Comparison of ENCODE assay signal across 9 cellular contexts in genomic region chr11:123431619-123432018, GRCh38. TPM values are rescaled to one million over a fixed set of nuclear protein-coding genes. Genes with fewer than 3 reads are reported as not detected.
DNase-seq lines count a peak whose midpoint lies in the region; TF ChIP-seq lines count a peak whose summit lies in the region.
"Had no signal": no experiment of that assay in that cellular context is flagged by ENCODE, and none has a peak within 500 bp of the region (broad histone marks: within the 10 kb centered on the region; RNA-seq: fewer than 3 reads in every experiment).

No MANE protein-coding gene starts in this region.

- DNase-seq in AG04450 (ENCODE audit: low read depth, low spot score): no peak
- DNase-seq in GM23248: peak; percentile 21
- DNase-seq in activated T-helper 2 cell treated with anti-CD3 and anti-CD28 coated beads, Interferon-gamma antibody, Interleukin-2, Interleukin-4, amounts not matched to agents 10 μg/mL and 5 μg/mL and 100 μg/mL, durations not matched to agents 14 hours and 24 hours and 36 hours (ENCODE audit: low spot score): no peak
- DNase-seq in medulla oblongata (ENCODE audit: extremely low spot score): peak; percentile 20
- no peak for DNase-seq in iPS-NIHi11 (ENCODE audit: low spot score)
- DNase-seq in pons (ENCODE audit: low spot score): no peak
- no peak for DNase-seq in Kasumi-1 (lab: John Stamatoyannopoulos, UW)
- DNase-seq in occipital lobe (lab: John Stamatoyannopoulos, UW): no peak

- WGBS in GM23248 (ENCODE audit: low coverage in 1 of 2, low lambda C conversion rate in 2 of 2, missing lambda C conversion rate in 2 of 2), 2 experiments: 55 to 59% methylated on average over 7 of the region's 7 CpGs

- H3K4me1 ChIP-seq in GM23248 (ENCODE audit: insufficient read depth): peaks cover 25% of the 10 kb centered on the region

- H3K27ac ChIP-seq in AG04450 (ENCODE audit: low read depth, low read length) (no peak overlapping the region), GM23248 (peak overlapping the region; percentile 95; the same call in 1 of the 2 replicates)

- in situ Hi-C loops in GM23248 (cut with MboI): no loop called here

- H3K36me3 Mint-ChIP-seq in activated T-helper 2 cell treated with anti-CD3 and anti-CD28 coated beads, Interferon-gamma antibody, Interleukin-2, Interleukin-4, amounts not matched to agents 10 μg/mL and 5 μg/mL and 100 μg/mL, durations not matched to agents 14 hours and 24 hours and 36 hours (ENCODE audit: low read depth): peaks cover 71% of the 10 kb centered on the region

- H3K36me3 ChIP-seq in GM23248 (ENCODE audit: low read depth): no peaks in the 10 kb centered on the region

- TF ChIP-seq CTCF in AG04450 (IDR thresholded peaks at IDR 0.05; ENCODE audit: low read depth, low read length): no peak

- H3K9me3 ChIP-seq in AG04450 (ENCODE audit: control insufficient read depth, insufficient read depth, low read length) (peaks cover 3% of the 10 kb centered on the region; the same call in 1 of the 2 replicates), GM23248 (ENCODE audit: low read depth) (no peaks in the 10 kb centered on the region)

- H3K4me3 Mint-ChIP-seq in activated T-helper 2 cell treated with anti-CD3 and anti-CD28 coated beads, Interferon-gamma antibody, Interleukin-2, Interleukin-4, amounts not matched to agents 10 μg/mL and 5 μg/mL and 100 μg/mL, durations not matched to agents 14 hours and 24 hours and 36 hours (ENCODE audit: low read depth): peak overlapping the region; percentile 91

- peak overlapping the region; percentile 81 for H2AFZ ChIP-seq in GM23248

- peaks cover 18% of the 10 kb centered on the region for H3F3A ChIP-seq in GM23248 (ENCODE audit: insufficient read depth)

- H3K27me3 ChIP-seq in AG04450 (ENCODE audit: control insufficient read depth, insufficient read depth, low read length) (no peaks in the 10 kb centered on the region), GM23248 (replicated peaks; ENCODE audit: insufficient read depth) (no peaks in the 10 kb centered on the region)

- peaks cover 45% of the 10 kb centered on the region for H3K4me1 Mint-ChIP-seq in activated T-helper 2 cell treated with anti-CD3 and anti-CD28 coated beads, Interferon-gamma antibody, Interleukin-2, Interleukin-4, amounts not matched to agents 10 μg/mL and 5 μg/mL and 100 μg/mL, durations not matched to agents 14 hours and 24 hours and 36 hours (ENCODE audit: low read depth)

- peak overlapping the region; percentile 83 for H3K9ac ChIP-seq in GM23248

- CTCF ChIA-PET in AG04450 (lab: Charles Lee): interaction anchor here (0.9 to 2.6 kb wide), 2 partner anchors 25 to 47 kb away, joined by 4 to 10 read pairs; no protein-coding TSS in a partner anchor

- no peaks in the 10 kb centered on the region for H3K9me2 ChIP-seq in GM23248 (ENCODE audit: insufficient read depth)

- POLR2A ChIA-PET in AG04450 (lab: Yijun Ruan, JAX): no interaction called here

- H3K4me3 ChIP-seq in AG04450 (ENCODE audit: low read depth, low read length) (peak overlapping the region; percentile 78), GM23248 (peak overlapping the region; percentile 81)
- H3K4me3 ChIP-seq: lung had no signal

- H3K9me3 Mint-ChIP-seq in activated T-helper 2 cell treated with anti-CD3 and anti-CD28 coated beads, Interferon-gamma antibody, Interleukin-2, Interleukin-4, amounts not matched to agents 10 μg/mL and 5 μg/mL and 100 μg/mL, durations not matched to agents 14 hours and 24 hours and 36 hours: peaks cover 4% of the 10 kb centered on the region

- H4K20me1 ChIP-seq in GM23248 (ENCODE audit: insufficient read depth): no peaks in the 10 kb centered on the region

- H3K79me2 ChIP-seq in GM23248 (ENCODE audit: insufficient read depth): peaks cover 56% of the 10 kb centered on the region

- intact Hi-C loops in activated T-helper 2 cell treated with anti-CD3 and anti-CD28 coated beads, Interferon-gamma antibody, Interleukin-2, Interleukin-4, amounts not matched to agents 10 μg/mL and 5 μg/mL and 100 μg/mL, durations not matched to agents 14 hours and 24 hours and 36 hours (cut with micrococcal nuclease): loop anchor here (1.0 to 10.0 kb wide), 6 partner anchors 23 to 687 kb away; no protein-coding TSS in a partner anchor

- H3K4me2 ChIP-seq in GM23248 (ENCODE audit: unreplicated experiment): peak overlapping the region; percentile 78

- H3K27ac Mint-ChIP-seq in activated T-helper 2 cell treated with anti-CD3 and anti-CD28 coated beads, Interferon-gamma antibody, Interleukin-2, Interleukin-4, amounts not matched to agents 10 μg/mL and 5 μg/mL and 100 μg/mL, durations not matched to agents 14 hours and 24 hours and 36 hours: peak overlapping the region; percentile 82

- H3K27me3 Mint-ChIP-seq in activated T-helper 2 cell treated with anti-CD3 and anti-CD28 coated beads, Interferon-gamma antibody, Interleukin-2, Interleukin-4, amounts not matched to agents 10 μg/mL and 5 μg/mL and 100 μg/mL, durations not matched to agents 14 hours and 24 hours and 36 hours (ENCODE audit: low read depth): no peaks in the 10 kb centered on the region

RNA-seq across cellular contexts. Expression of gene GRAMD1B, which starts 1.6 kb away (rescaled TPM):
- 2.1 and 2.7 TPM in 2 replicates for polyA plus RNA-seq in AG04450 (2011; rRNA removed)
- polyA minus RNA-seq in AG04450 (2011; rRNA and poly(A)+ RNA removed): 4.1 and 5.6 TPM in 2 replicates
- total RNA-seq in GM23248 (2014; rRNA removed; shearing (Covaris generic)): 14.8 and 21.4 TPM in 2 replicates
- polyA plus RNA-seq in GM23248 (2016; fragmentation: Nextera tagmentation; extraction: Ambion mirVana): 3.3 and 4.1 TPM in 2 replicates
- 159 and 166 TPM in 2 replicates for total RNA-seq in activated T-helper 2 cell treated with anti-CD3 and anti-CD28 coated beads, Interferon-gamma antibody, Interleukin-2, Interleukin-4, amounts not matched to agents 10 μg/mL and 5 μg/mL and 100 μg/mL, durations not matched to agents 14 hours and 24 hours and 36 hours
- 59.9 TPM for total RNA-seq in occipital lobe

Comparison
In these comparisons a context has a peak if more than half of its experiments do, and no peak if none do; other contexts are left out.
1. DNase-seq: peak in GM23248 (single experiment) and medulla oblongata (single experiment); none in AG04450 (single experiment), activated T-helper 2 cell treated with anti-CD3 and anti-CD28 coated beads, Interferon-gamma antibody, Interleukin-2, Interleukin-4, amounts not matched to agents 10 μg/mL and 5 μg/mL and 100 μg/mL, durations not matched to agents 14 hours and 24 hours and 36 hours (single experiment), iPS-NIHi11 (single experiment), pons (single experiment), Kasumi-1 (0 of 2) and occipital lobe (single experiment).